10 cellular contexts compared by ENCODE assay signal in genomic region chr6:4901256-4902061, GRCh38.
DNase-seq lines count a peak whose midpoint lies in the region; ATAC-seq and TF ChIP-seq lines count a peak whose summit lies in the region.
"Had no signal": no experiment of that assay in that cellular context is flagged by ENCODE, and none has a peak within 500 bp of the region (broad histone marks: within the 10 kb centered on the region; RNA-seq: fewer than 3 reads in every experiment).

No MANE protein-coding gene starts in this region.

- ATAC-seq in GM21423 (IDR thresholded peaks at IDR 0.05; ENCODE audit: unreplicated experiment) (peak; percentile 76), HG03520 (IDR thresholded peaks at IDR 0.05; ENCODE audit: unreplicated experiment) (peak; percentile 53)
- no peak for ATAC-seq in activated CD4-positive, alpha-beta T cell treated with anti-CD3 and anti-CD28 coated beads for 36 hours

- no peaks in the 10 kb centered on the region for H3K27me3 Mint-ChIP-seq in activated CD4-positive, alpha-beta T cell treated with anti-CD3 and anti-CD28 coated beads for 36 hours

- peaks cover 7% of the 10 kb centered on the region for H3K9me3 Mint-ChIP-seq in activated CD4-positive, alpha-beta T cell treated with anti-CD3 and anti-CD28 coated beads for 36 hours (ENCODE audit: low read depth)

- peaks cover 33% of the 10 kb centered on the region for H3K36me3 Mint-ChIP-seq in activated CD4-positive, alpha-beta T cell treated with anti-CD3 and anti-CD28 coated beads for 36 hours (ENCODE audit: low read depth)

- no peak overlapping the region for H3K27ac Mint-ChIP-seq in activated CD4-positive, alpha-beta T cell treated with anti-CD3 and anti-CD28 coated beads for 36 hours

- no peak for TF ChIP-seq CTCF in GM10266 (IDR thresholded peaks at IDR 0.05; ENCODE audit: control insufficient read depth, insufficient read depth, low read depth, missing control alignments)

- DNase-seq in GM10266 (ENCODE audit: extremely low spot score) (peak; percentile 38), left kidney (ENCODE audit: low read depth, low spot score) (peak; percentile 61), NCI-H1417 (lab: John Stamatoyannopoulos, UW) (no peak), nucleus accumbens (lab: John Stamatoyannopoulos, UW) (no peak), COLO668 (lab: John Stamatoyannopoulos, UW; ENCODE audit: unreplicated experiment) (no peak)
- no peak for DNase-seq in activated CD4-positive, alpha-beta T cell treated with anti-CD3 and anti-CD28 coated beads for 36 hours
- DNase-seq: activated CD4-positive, CD25-positive, alpha-beta regulatory T cell; activated naive CD4-positive, alpha-beta T cell treated with anti-CD3 and anti-CD28 coated beads, Interleukin-2, amount 50 U/mL, for 16 hours had no signal

- CTCF ChIA-PET in activated CD4-positive, alpha-beta T cell treated with anti-CD3 and anti-CD28 coated beads for 36 hours (lab: Charles Lee) = interaction anchor here (0.6 kb wide), 1 partner anchor 689 kb away, joined by 3 read pairs; no protein-coding TSS in a partner anchor

- no peak overlapping the region for H3K4me3 Mint-ChIP-seq in activated CD4-positive, alpha-beta T cell treated with anti-CD3 and anti-CD28 coated beads for 36 hours

- POLR2A ChIA-PET in activated CD4-positive, alpha-beta T cell treated with anti-CD3 and anti-CD28 coated beads for 36 hours (lab: Charles Lee) = no interaction called here

- peaks cover 14% of the 10 kb centered on the region for H3K4me1 Mint-ChIP-seq in activated CD4-positive, alpha-beta T cell treated with anti-CD3 and anti-CD28 coated beads for 36 hours

- intact Hi-C loops in activated CD4-positive, alpha-beta T cell treated with anti-CD3 and anti-CD28 coated beads for 36 hours (cut with DNase I, micrococcal nuclease) = no loop called here

Comparison
In these comparisons a context has a peak if more than half of its experiments do, and no peak if none do; other contexts are left out.
1. DNase-seq: peak in GM10266 (single experiment) and left kidney (single experiment); none in NCI-H1417 (0 of 3), nucleus accumbens (0 of 56), activated CD4-positive, alpha-beta T cell treated with anti-CD3 and anti-CD28 coated beads for 36 hours (single experiment) and COLO668 (single experiment).